Comparison of ENCODE assay signal across 1 cellular context in the genomic region with DNA sequence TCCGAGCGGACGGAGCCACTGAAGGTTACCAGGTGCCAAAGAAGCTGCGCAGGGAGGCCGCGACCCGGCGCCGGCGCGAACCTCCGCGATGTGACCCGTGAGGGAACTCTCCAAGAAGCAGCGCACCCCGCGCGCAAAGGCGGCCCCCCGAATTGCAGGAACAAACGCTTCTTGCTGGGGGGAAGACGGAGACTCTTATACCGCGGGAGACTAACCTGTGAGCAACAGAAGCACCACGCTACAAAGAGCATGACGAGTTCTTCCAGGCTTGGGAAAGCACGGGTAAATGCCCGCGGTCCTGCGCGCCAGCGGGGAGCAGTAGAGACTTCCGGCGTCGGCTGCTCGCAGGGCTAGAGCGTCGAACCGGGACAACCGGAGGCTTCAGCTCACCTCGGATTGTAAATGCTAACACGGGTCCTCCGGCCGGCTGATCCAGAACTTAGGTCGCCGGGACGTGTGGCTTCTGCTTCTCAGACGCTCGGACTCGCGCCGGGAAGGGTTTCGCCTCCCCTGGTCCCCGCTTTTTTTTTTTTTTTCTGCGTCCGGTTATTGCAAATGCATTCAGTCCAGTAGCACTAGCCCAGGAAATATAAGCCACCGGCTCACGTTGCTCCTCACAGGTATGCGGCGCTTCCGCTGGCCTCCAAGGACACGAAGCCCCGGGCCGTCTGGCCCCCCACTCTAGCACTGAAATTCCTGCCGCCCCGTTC.
TF ChIP-seq lines count a peak whose summit lies in the region.

Gene COA1, minus strand, starts transcription at position 310 of the 710 bp plus-strand sequence. CDS start 80,909 bp downstream, outside the sequence.

TF ChIP-seq in K562, 482 proteins besides CTCF, POLR2A, EP300 and RAD21 (continued from another document and continues in another):
- peak; percentile 56 for TF ChIP-seq NEUROD1 (IDR thresholded peaks at IDR 0.05; ENCODE audit: borderline replicate concordance, low read depth, low read length, partially characterized antibody)
- TF ChIP-seq ZBED1 (IDR thresholded peaks at IDR 0.05) = no peak
- TF ChIP-seq NFIX (CRISPR knock-in tag; IDR thresholded peaks at IDR 0.05; ENCODE audit: low read depth) = no peak
- peak; percentile 77 for TF ChIP-seq CREM (IDR thresholded peaks at IDR 0.05; ENCODE audit: low read depth)
- TF ChIP-seq JUN (IDR thresholded peaks at IDR 0.05; ENCODE audit: borderline replicate concordance, low read depth, low read length) = 0 out of 2 replicates have a peak, but pooled peaks have one; percentile 37
- 0 out of 2 replicates have a peak, but pooled peaks have one; percentile 45 for TF ChIP-seq JUN (CRISPR knock-in tag; IDR thresholded peaks at IDR 0.05; ENCODE audit: borderline replicate concordance)
- TF ChIP-seq, protein P1, sequence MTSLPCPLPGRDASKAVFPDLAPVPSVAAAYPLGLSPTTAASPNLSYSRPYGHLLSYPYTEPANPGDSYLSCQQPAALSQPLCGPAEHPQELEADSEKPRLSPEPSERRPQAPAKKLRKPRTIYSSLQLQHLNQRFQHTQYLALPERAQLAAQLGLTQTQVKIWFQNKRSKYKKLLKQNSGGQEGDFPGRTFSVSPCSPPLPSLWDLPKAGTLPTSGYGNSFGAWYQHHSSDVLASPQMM (CRISPR knock-in tag; IDR thresholded peaks at IDR 0.05) = no peak
- TF ChIP-seq ZNF778 (CRISPR knock-in tag; IDR thresholded peaks at IDR 0.05) = no peak
- no peak for TF ChIP-seq POLR2AphosphoS2 (IDR thresholded peaks at IDR 0.05; ENCODE audit: low read length)
- no peak for TF ChIP-seq PRMT5 (CRISPR knock-in tag; IDR thresholded peaks at IDR 0.05)
- peak; percentile 60; the same call in 1 of the 2 replicates for TF ChIP-seq JUND (IDR thresholded peaks at IDR 0.05; ENCODE audit: borderline replicate concordance, low read depth, low read length)
- no peak; the same call in 2 of the 3 replicates for TF ChIP-seq JUND (tag; IDR thresholded peaks at IDR 0.05; ENCODE audit: borderline replicate concordance, low read depth, low read length)
- TF ChIP-seq DMBX1 (CRISPR knock-in tag; IDR thresholded peaks at IDR 0.05; ENCODE audit: borderline replicate concordance) = 0 out of 2 replicates have a peak, but pooled peaks have one; percentile 12
- no peak for TF ChIP-seq MEF2A (IDR thresholded peaks at IDR 0.05; ENCODE audit: control insufficient read depth, low read depth, low read length)
- TF ChIP-seq GABPB1 (CRISPR knock-in tag; IDR thresholded peaks at IDR 0.05) = peak; percentile 97
- no peak for TF ChIP-seq ZNF146 (CRISPR knock-in tag; IDR thresholded peaks at IDR 0.05; ENCODE audit: unreplicated experiment)
- TF ChIP-seq SIN3A (IDR thresholded peaks at IDR 0.05; ENCODE audit: borderline replicate concordance in 2 of 2, control insufficient read depth in 1 of 2, low read depth in 2 of 2, low read length in 2 of 2) = peak; percentile 52 to 85; a peak in 3 of 4 replicates
- TF ChIP-seq SMAD3 (CRISPR knock-in tag; conservative IDR thresholded peaks at IDR 0.05) = no peak
- TF ChIP-seq SNIP1 (IDR thresholded peaks at IDR 0.05; ENCODE audit: low read depth) = peak; percentile 88
- TF ChIP-seq FOXK1 (CRISPR knock-in tag; IDR thresholded peaks at IDR 0.05; ENCODE audit: borderline replicate concordance) = peak; percentile 91
- TF ChIP-seq CTCFL (IDR thresholded peaks at IDR 0.05; ENCODE audit: borderline replicate concordance, insufficient read depth, low read depth, low read length, poor library complexity, severe bottlenecking) = no peak
- no peak for TF ChIP-seq KLF1 (tag; IDR thresholded peaks at IDR 0.05)
- no peak for TF ChIP-seq RBM17 (IDR thresholded peaks at IDR 0.05; ENCODE audit: borderline replicate concordance, low read depth, low read length)
- peak; percentile 95 for TF ChIP-seq ZNF384 (IDR thresholded peaks at IDR 0.05; ENCODE audit: low read depth, low read length)
- TF ChIP-seq, protein P2, sequence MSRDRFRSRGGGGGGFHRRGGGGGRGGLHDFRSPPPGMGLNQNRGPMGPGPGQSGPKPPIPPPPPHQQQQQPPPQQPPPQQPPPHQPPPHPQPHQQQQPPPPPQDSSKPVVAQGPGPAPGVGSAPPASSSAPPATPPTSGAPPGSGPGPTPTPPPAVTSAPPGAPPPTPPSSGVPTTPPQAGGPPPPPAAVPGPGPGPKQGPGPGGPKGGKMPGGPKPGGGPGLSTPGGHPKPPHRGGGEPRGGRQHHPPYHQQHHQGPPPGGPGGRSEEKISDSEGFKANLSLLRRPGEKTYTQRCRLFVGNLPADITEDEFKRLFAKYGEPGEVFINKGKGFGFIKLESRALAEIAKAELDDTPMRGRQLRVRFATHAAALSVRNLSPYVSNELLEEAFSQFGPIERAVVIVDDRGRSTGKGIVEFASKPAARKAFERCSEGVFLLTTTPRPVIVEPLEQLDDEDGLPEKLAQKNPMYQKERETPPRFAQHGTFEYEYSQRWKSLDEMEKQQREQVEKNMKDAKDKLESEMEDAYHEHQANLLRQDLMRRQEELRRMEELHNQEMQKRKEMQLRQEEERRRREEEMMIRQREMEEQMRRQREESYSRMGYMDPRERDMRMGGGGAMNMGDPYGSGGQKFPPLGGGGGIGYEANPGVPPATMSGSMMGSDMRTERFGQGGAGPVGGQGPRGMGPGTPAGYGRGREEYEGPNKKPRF (IDR thresholded peaks at IDR 0.05; ENCODE audit: low read depth, low read length) = no peak
- TF ChIP-seq ATF7 (IDR thresholded peaks at IDR 0.05) = peak; percentile 71
- no peak for TF ChIP-seq YBX1 (IDR thresholded peaks at IDR 0.05)
- no peak for TF ChIP-seq HOXB6 (CRISPR knock-in tag; IDR thresholded peaks at IDR 0.05; ENCODE audit: borderline replicate concordance)
- peak; percentile 80 for TF ChIP-seq GTF2F1 (IDR thresholded peaks at IDR 0.05; ENCODE audit: low read depth, low read length)
- no peak for TF ChIP-seq ZKSCAN8 (CRISPR knock-in tag; IDR thresholded peaks at IDR 0.05)
- no peak for TF ChIP-seq ZNF431 (CRISPR knock-in tag; IDR thresholded peaks at IDR 0.05)
- TF ChIP-seq ETV6 (IDR thresholded peaks at IDR 0.05; ENCODE audit: borderline replicate concordance in 1 of 2, low read depth in 2 of 2, low read length in 1 of 2) = no peak
- TF ChIP-seq ETV6 (CRISPR knock-in tag; IDR thresholded peaks at IDR 0.05; ENCODE audit: borderline replicate concordance) = no peak
- peak; percentile 91 for TF ChIP-seq SUPT5H (IDR thresholded peaks at IDR 0.05)
- no peak for TF ChIP-seq SMAD2 (IDR thresholded peaks at IDR 0.05; ENCODE audit: low read depth, low read length)
- peak in 1 of 2 experiments; percentile 48; a peak in 1 of 4 replicates for TF ChIP-seq TRIM24 (IDR thresholded peaks at IDR 0.05)
- TF ChIP-seq ZNF24 (IDR thresholded peaks at IDR 0.05) = no peak
- no peak for TF ChIP-seq NR0B1 (IDR thresholded peaks at IDR 0.05; ENCODE audit: partially characterized antibody)
- TF ChIP-seq HNRNPK (IDR thresholded peaks at IDR 0.05; ENCODE audit: low read depth, low read length, poor library complexity, severe bottlenecking) = no peak
- TF ChIP-seq, protein P3, sequence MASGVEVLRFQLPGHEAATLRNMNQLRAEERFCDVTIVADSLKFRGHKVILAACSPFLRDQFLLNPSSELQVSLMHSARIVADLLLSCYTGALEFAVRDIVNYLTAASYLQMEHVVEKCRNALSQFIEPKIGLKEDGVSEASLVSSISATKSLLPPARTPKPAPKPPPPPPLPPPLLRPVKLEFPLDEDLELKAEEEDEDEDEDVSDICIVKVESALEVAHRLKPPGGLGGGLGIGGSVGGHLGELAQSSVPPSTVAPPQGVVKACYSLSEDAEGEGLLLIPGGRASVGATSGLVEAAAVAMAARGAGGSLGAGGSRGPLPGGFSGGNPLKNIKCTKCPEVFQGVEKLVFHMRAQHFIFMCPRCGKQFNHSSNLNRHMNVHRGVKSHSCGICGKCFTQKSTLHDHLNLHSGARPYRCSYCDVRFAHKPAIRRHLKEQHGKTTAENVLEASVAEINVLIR (CRISPR knock-in tag; IDR thresholded peaks at IDR 0.05) = no peak
- TF ChIP-seq, protein P4, sequence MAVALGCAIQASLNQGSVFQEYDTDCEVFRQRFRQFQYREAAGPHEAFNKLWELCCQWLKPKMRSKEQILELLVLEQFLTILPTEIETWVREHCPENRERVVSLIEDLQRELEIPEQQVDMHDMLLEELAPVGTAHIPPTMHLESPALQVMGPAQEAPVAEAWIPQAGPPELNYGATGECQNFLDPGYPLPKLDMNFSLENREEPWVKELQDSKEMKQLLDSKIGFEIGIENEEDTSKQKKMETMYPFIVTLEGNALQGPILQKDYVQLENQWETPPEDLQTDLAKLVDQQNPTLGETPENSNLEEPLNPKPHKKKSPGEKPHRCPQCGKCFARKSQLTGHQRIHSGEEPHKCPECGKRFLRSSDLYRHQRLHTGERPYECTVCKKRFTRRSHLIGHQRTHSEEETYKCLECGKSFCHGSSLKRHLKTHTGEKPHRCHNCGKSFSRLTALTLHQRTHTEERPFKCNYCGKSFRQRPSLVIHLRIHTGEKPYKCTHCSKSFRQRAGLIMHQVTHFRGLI (CRISPR knock-in tag; IDR thresholded peaks at IDR 0.05) = no peak
- TF ChIP-seq, protein P5, sequence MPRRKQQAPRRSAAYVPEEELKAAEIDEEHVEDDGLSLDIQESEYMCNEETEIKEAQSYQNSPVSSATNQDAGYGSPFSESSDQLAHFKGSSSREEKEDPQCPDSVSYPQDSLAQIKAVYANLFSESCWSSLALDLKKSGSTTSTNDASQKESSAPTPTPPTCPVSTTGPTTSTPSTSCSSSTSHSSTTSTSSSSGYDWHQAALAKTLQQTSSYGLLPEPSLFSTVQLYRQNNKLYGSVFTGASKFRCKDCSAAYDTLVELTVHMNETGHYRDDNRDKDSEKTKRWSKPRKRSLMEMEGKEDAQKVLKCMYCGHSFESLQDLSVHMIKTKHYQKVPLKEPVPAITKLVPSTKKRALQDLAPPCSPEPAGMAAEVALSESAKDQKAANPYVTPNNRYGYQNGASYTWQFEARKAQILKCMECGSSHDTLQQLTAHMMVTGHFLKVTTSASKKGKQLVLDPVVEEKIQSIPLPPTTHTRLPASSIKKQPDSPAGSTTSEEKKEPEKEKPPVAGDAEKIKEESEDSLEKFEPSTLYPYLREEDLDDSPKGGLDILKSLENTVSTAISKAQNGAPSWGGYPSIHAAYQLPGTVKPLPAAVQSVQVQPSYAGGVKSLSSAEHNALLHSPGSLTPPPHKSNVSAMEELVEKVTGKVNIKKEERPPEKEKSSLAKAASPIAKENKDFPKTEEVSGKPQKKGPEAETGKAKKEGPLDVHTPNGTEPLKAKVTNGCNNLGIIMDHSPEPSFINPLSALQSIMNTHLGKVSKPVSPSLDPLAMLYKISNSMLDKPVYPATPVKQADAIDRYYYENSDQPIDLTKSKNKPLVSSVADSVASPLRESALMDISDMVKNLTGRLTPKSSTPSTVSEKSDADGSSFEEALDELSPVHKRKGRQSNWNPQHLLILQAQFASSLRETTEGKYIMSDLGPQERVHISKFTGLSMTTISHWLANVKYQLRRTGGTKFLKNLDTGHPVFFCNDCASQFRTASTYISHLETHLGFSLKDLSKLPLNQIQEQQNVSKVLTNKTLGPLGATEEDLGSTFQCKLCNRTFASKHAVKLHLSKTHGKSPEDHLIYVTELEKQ (CRISPR knock-in tag; IDR thresholded peaks at IDR 0.05) = no peak
- TF ChIP-seq, protein P6, sequence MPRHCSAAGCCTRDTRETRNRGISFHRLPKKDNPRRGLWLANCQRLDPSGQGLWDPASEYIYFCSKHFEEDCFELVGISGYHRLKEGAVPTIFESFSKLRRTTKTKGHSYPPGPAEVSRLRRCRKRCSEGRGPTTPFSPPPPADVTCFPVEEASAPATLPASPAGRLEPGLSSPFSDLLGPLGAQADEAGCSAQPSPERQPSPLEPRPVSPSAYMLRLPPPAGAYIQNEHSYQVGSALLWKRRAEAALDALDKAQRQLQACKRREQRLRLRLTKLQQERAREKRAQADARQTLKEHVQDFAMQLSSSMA (CRISPR knock-in tag; IDR thresholded peaks at IDR 0.05) = 0 out of 2 replicates have a peak, but pooled peaks have one; percentile 66
- peak; percentile 10; the same call in 1 of the 2 replicates for TF ChIP-seq FOXM1 (IDR thresholded peaks at IDR 0.05; ENCODE audit: low read depth)
- TF ChIP-seq FOXM1 (CRISPR knock-in tag; IDR thresholded peaks at IDR 0.05; ENCODE audit: low read depth) = no peak
- no peak; the same call in 1 of the 2 replicates for TF ChIP-seq GTF2A2 (tag; IDR thresholded peaks at IDR 0.05)
- TF ChIP-seq ZSCAN32 (CRISPR knock-in tag; IDR thresholded peaks at IDR 0.05) = no peak
- TF ChIP-seq PBX2 (CRISPR knock-in tag; IDR thresholded peaks at IDR 0.05; ENCODE audit: low read depth) = no peak
- TF ChIP-seq PBX2 (tag; conservative IDR thresholded peaks at IDR 0.05; ENCODE audit: low read depth) = no peak
